ENCODE assay signal across 8 cellular contexts in the genomic region with DNA sequence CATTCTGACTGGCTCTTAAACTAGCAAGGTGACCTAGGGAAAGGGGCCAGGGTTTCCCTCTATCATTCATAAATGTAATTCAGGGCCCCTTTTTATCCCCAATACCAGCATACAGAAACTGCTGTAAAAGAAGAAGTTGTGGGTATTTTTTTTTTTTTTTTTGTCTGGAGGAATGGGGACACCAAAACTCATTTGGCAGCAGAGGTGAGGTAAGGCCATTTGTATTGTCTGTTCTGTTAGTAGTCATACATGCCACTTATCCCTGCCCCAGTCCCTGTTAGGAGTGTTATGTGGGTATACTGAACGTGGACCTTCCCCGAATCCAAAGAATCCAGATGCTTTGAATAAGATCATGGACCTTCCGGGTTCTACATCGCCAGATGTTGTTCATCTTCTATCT. TPM values are rescaled to one million over a fixed set of nuclear protein-coding genes. Genes with fewer than 3 reads are reported as not detected.
DNase-seq lines count a peak whose midpoint lies in the region; ATAC-seq and TF ChIP-seq lines count a peak whose summit lies in the region.

No MANE protein-coding gene starts in this region.

- dilution Hi-C loops in mammary epithelial cell (cut with HindIII; ENCODE audit: low sequenced_read_pairs) = no loop called here

- H3K27ac Mint-ChIP-seq in CD14-positive monocyte = peak overlapping the region; percentile 3 to 100 (median 98)
- H3K27ac Mint-ChIP-seq in naive thymus-derived CD4-positive, alpha-beta T cell = peak overlapping the region; percentile 96 to 100 (median 99)

- H2AFZ ChIP-seq in mammary epithelial cell (ENCODE audit: low read depth, low read length) = no peak overlapping the region

- WGBS in mammary epithelial cell (ENCODE audit: low coverage, missing lambda C conversion rate) = 80% methylated on average over 4 of the region's 4 CpGs

- peak overlapping the region; percentile 68 for H3K4me3 ChIP-seq in LNCaP clone FGC (ENCODE audit: low read depth, low read length)
- H3K4me3 ChIP-seq in mammary epithelial cell (replicated peaks in 1 of 3; ENCODE audit: insufficient read depth in 1 of 3, low read depth in 2 of 3, low read length in 3 of 3) = peak overlapping the region; percentile 76 to 97 (median 88)
- H3K4me3 ChIP-seq in naive thymus-derived CD4-positive, alpha-beta T cell (ENCODE audit: low read length) = peak overlapping the region; percentile 84

- no peak for DNase-seq in CD14-positive monocyte (ENCODE audit: low spot score)
- DNase-seq in LNCaP clone FGC (ENCODE audit: low read depth) = no peak
- no peak for DNase-seq in mammary epithelial cell
- DNase-seq in naive thymus-derived CD4-positive, alpha-beta T cell = no peak
- no peak for DNase-seq in anterior cingulate cortex (lab: John Stamatoyannopoulos, UW)
- no peak for DNase-seq in GOT3 (lab: John Stamatoyannopoulos, UW)
- DNase-seq in stimulated activated naive CD4-positive, alpha-beta T cell treated with Interleukin-2 at 50 U/mL for 16 hours (lab: John Stamatoyannopoulos, UW) = no peak
- DNase-seq in activated CD4-positive, alpha-beta T cell treated with anti-CD3 and anti-CD28 coated beads for 1 hour = no peak

- no peaks in the 10 kb centered on the region for H4K20me1 ChIP-seq in mammary epithelial cell (ENCODE audit: insufficient read depth, low read length)

- peaks cover 73% of the 10 kb centered on the region for H3K4me1 Mint-ChIP-seq in CD14-positive monocyte
- peaks cover 61 to 83% (median 73%) of the 10 kb centered on the region in 7 donors for H3K4me1 Mint-ChIP-seq in naive thymus-derived CD4-positive, alpha-beta T cell

- H3K27me3 ChIP-seq in mammary epithelial cell (ENCODE audit: insufficient read depth, low read length) = no peaks in the 10 kb centered on the region
- no peaks in the 10 kb centered on the region for H3K27me3 ChIP-seq in naive thymus-derived CD4-positive, alpha-beta T cell (ENCODE audit: control insufficient read depth in 2 of 2, insufficient read depth in 2 of 2, low read length in 2 of 2)

- H3K9me3 ChIP-seq in mammary epithelial cell (replicated peaks; ENCODE audit: insufficient read depth, low read length) = no peaks in the 10 kb centered on the region
- H3K9me3 ChIP-seq in naive thymus-derived CD4-positive, alpha-beta T cell (ENCODE audit: control insufficient read depth in 2 of 3, low read length in 3 of 3) = no peaks in the 10 kb centered on the region

- ATAC-seq in naive thymus-derived CD4-positive, alpha-beta T cell = no peak

- H3K4me1 ChIP-seq in mammary epithelial cell (ENCODE audit: insufficient read depth, low read length) = peaks cover 30% of the 10 kb centered on the region
- peaks cover 47 to 53% of the 10 kb centered on the region in 2 donors for H3K4me1 ChIP-seq in naive thymus-derived CD4-positive, alpha-beta T cell (ENCODE audit: control insufficient read depth in 2 of 2, insufficient read depth in 2 of 2, low read length in 2 of 2)

- POLR2A ChIA-PET in naive thymus-derived CD4-positive, alpha-beta T cell (lab: Charles Lee) = interaction anchor here (0.6 to 5.0 kb wide), 5 partner anchors 15 to 308 kb away, joined by 3 to 87 read pairs (median 3); no protein-coding TSS in a partner anchor

- H3K36me3 Mint-ChIP-seq in CD14-positive monocyte = peaks cover 13% of the 10 kb centered on the region in 2 donors
- H3K36me3 Mint-ChIP-seq in naive thymus-derived CD4-positive, alpha-beta T cell = peaks cover 0 to 21% (median 4%) of the 10 kb centered on the region in 5 donors

- intact Hi-C loops in CD14-positive monocyte (cut with micrococcal nuclease) (loop anchor here in 1 of 2 donors (5.0 kb wide), 1 partner anchor 165 kb away; a partner anchor contains a TSS), mammary epithelial cell (cut with micrococcal nuclease) (no loop called here)
- intact Hi-C loops in naive thymus-derived CD4-positive, alpha-beta T cell (cut with micrococcal nuclease) = loop anchor here in 1 of 2 donors (2.0 kb wide), 1 partner anchor 15 kb away; no protein-coding TSS in a partner anchor

- peaks cover 6% of the 10 kb centered on the region for H3K36me3 ChIP-seq in mammary epithelial cell (ENCODE audit: insufficient read depth, low read length)
- peaks cover 0 to 9% (median 0%) of the 10 kb centered on the region in 3 experiments for H3K36me3 ChIP-seq in naive thymus-derived CD4-positive, alpha-beta T cell (ENCODE audit: control insufficient read depth in 2 of 3, insufficient read depth in 3 of 3, low read length in 3 of 3)

- H3K4me2 ChIP-seq in mammary epithelial cell (ENCODE audit: insufficient read depth, low read depth, low read length) = peak overlapping the region; percentile 97

- peak overlapping the region; percentile 96 to 97 for H3K4me3 Mint-ChIP-seq in CD14-positive monocyte
- peak overlapping the region; percentile 93 to 100 (median 98) for H3K4me3 Mint-ChIP-seq in naive thymus-derived CD4-positive, alpha-beta T cell

- in situ Hi-C loops in mammary epithelial cell (cut with MboI; ENCODE audit: low sequenced_read_pairs in 2 of 2) = no loop called here

- H3K9ac ChIP-seq in mammary epithelial cell (ENCODE audit: insufficient read depth, low read length) = peak overlapping the region; percentile 90

- peak overlapping the region; percentile 74 for H3K27ac ChIP-seq in mammary epithelial cell (ENCODE audit: insufficient read depth, low read depth, low read length)
- peak overlapping the region; percentile 95 for H3K27ac ChIP-seq in naive thymus-derived CD4-positive, alpha-beta T cell (ENCODE audit: low read depth, low read length)

- no peak for TF ChIP-seq CTCF in CD14-positive monocyte (IDR thresholded peaks at IDR 0.05)
- no peak for TF ChIP-seq CTCF in LNCaP clone FGC (IDR thresholded peaks at IDR 0.05; ENCODE audit: control insufficient read depth, extremely low read depth, insufficient read depth)
- no peak for TF ChIP-seq CTCF in mammary epithelial cell (conservative IDR thresholded peaks at IDR 0.05 in 1 of 2, IDR thresholded peaks at IDR 0.05 in 1 of 2; ENCODE audit: extremely low read depth in 1 of 2, insufficient read depth in 1 of 2, low read depth in 1 of 2, low read length in 2 of 2)

- no peaks in the 10 kb centered on the region for H3K9me3 Mint-ChIP-seq in CD14-positive monocyte
- H3K9me3 Mint-ChIP-seq in naive thymus-derived CD4-positive, alpha-beta T cell = peaks cover 0 to 3% (median 0%) of the 10 kb centered on the region in 11 donors

- H3K79me2 ChIP-seq in mammary epithelial cell (ENCODE audit: insufficient read depth, low read length) = peaks cover 96% of the 10 kb centered on the region

- peaks cover 0 to 5% (median 2%) of the 10 kb centered on the region in 3 donors for H3K27me3 Mint-ChIP-seq in CD14-positive monocyte (ENCODE audit: low read depth in 3 of 3)
- no peaks in the 10 kb centered on the region for H3K27me3 Mint-ChIP-seq in naive thymus-derived CD4-positive, alpha-beta T cell

- CTCF ChIA-PET in mammary epithelial cell (lab: Charles Lee; ENCODE audit: low non-redundant PET) = no interaction called here
- CTCF ChIA-PET in naive thymus-derived CD4-positive, alpha-beta T cell (lab: Charles Lee) = no interaction called here

- BruUV-seq in mammary epithelial cell (replicated peaks; lab: Mats Ljungman, UMichigan) = TSS peak; percentile 15

RNA-seq across cellular contexts. Expression of a gene that starts 1.7 kb away (rescaled TPM):
- polyA plus RNA-seq in CD14-positive monocyte (100 to 1,000 TPM; 195 to 207 TPM), mammary epithelial cell (223 TPM)
- total RNA-seq in mammary epithelial cell = 100 to 1,000 TPM; 294 to 300 TPM
- 528 TPM for polyA minus RNA-seq in mammary epithelial cell
- total RNA-seq in naive thymus-derived CD4-positive, alpha-beta T cell = 100 to 1,000 TPM; 189 to 340 (median 209) TPM
- 100 to 1,000 TPM; 129 to 134 TPM for polyA plus RNA-seq in naive thymus-derived CD4-positive, alpha-beta T cell

RNA-seq across cellular contexts. Expression of a gene that starts 1.9 kb away (rescaled TPM):
- polyA plus RNA-seq in CD14-positive monocyte = 10 to 100 TPM; 50.4 to 69.9 TPM
- 100 to 1,000 TPM; 617 to 628 TPM for total RNA-seq in mammary epithelial cell
- polyA plus RNA-seq in mammary epithelial cell = 360 TPM
- polyA minus RNA-seq in mammary epithelial cell = 893 TPM
- total RNA-seq in naive thymus-derived CD4-positive, alpha-beta T cell = 100 to 1,000 TPM; 127 to 231 (median 169) TPM
- 10 to 100 TPM; 42.8 to 71.8 TPM for polyA plus RNA-seq in naive thymus-derived CD4-positive, alpha-beta T cell

RNA-seq across cellular contexts. Expression of a gene that starts 38.7 kb away (rescaled TPM):
- polyA plus RNA-seq in CD14-positive monocyte = 1 to 10 TPM; 6.7 to 8.5 TPM
- 10 to 100 TPM; 38.5 to 40.2 TPM for total RNA-seq in mammary epithelial cell
- 22.0 TPM for polyA plus RNA-seq in mammary epithelial cell
- polyA minus RNA-seq in mammary epithelial cell = 103 TPM
- 10 to 100 TPM; 12.4 to 31.0 (median 22.1) TPM for total RNA-seq in naive thymus-derived CD4-positive, alpha-beta T cell
- 1 to 10 TPM; 6.2 to 7.2 TPM for polyA plus RNA-seq in naive thymus-derived CD4-positive, alpha-beta T cell
